Comparison of ENCODE assay signal across 15 cellular contexts in the genomic region with DNA sequence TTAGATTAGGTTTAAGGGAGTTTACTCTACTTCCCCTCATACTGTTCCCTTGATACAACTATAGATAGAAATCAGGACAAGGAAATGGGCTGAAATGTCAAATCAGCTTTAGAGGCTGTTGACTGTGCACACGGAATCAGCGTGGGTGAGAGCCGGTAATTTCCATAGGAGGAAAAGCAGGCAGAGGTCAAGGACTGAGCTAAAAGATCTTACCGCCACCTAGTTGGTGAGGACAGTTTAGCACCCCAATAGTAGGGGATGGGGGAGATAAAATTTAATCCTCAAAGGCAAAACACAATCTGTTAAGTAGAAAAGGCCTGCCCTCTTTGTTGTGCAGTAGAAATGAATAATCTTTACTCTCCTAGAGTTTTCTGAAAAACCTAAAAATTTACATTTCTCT.
DNase-seq lines count a peak whose midpoint lies in the region; ATAC-seq and TF ChIP-seq lines count a peak whose summit lies in the region.
"Had no signal": no experiment of that assay in that cellular context is flagged by ENCODE, and none has a peak within 500 bp of the region (broad histone marks: within the 10 kb centered on the region; RNA-seq: fewer than 3 reads in every experiment).

No MANE protein-coding gene starts in this region.

- H3K36me3 ChIP-seq in Caco-2 (ENCODE audit: control insufficient read depth, insufficient read depth, low read length) (no peaks in the 10 kb centered on the region), adipocyte (ENCODE audit: control insufficient read depth, insufficient read depth, low read length, severe bottlenecking) (no peaks in the 10 kb centered on the region), right lobe of liver (no peaks in the 10 kb centered on the region), spleen (no peaks in the 10 kb centered on the region)
- H3K36me3 ChIP-seq: left lung, Peyer's patch, uterus had no signal

- H3K4me1 ChIP-seq in Caco-2, result no peaks in the 10 kb centered on the region
- no peaks in the 10 kb centered on the region for H3K4me1 ChIP-seq in adipocyte (ENCODE audit: control insufficient read depth, insufficient read depth, low read length)
- no peaks in the 10 kb centered on the region for H3K4me1 ChIP-seq in right lobe of liver
- no peaks in the 10 kb centered on the region for H3K4me1 ChIP-seq in spleen
- H3K4me1 ChIP-seq: left lung, Peyer's patch, uterus had no signal

- H3K27me3 ChIP-seq in Caco-2 (replicated peaks; ENCODE audit: control insufficient read depth, insufficient read depth, low read length) (no peaks in the 10 kb centered on the region), adipocyte (replicated peaks; ENCODE audit: control insufficient read depth, insufficient read depth, low read length) (no peaks in the 10 kb centered on the region), right lobe of liver (no peaks in the 10 kb centered on the region), spleen (replicated peaks in 1 of 7) (no peaks in the 10 kb centered on the region)
- H3K27me3 ChIP-seq: left lung, Peyer's patch, uterus had no signal

- no peak overlapping the region for H3K9ac ChIP-seq in adipocyte (ENCODE audit: low read length)
- H3K9ac ChIP-seq: KMS-11 had no signal

- no TSS peak for BruUV-seq in Caco-2 (replicated peaks; lab: Mats Ljungman, UMichigan)

- CTCF ChIA-PET in Caco-2 (lab: Charles Lee), result interaction anchor here (0.6 kb wide), 1 partner anchor 1058 kb away, joined by 4 read pairs; no protein-coding TSS in a partner anchor

- H3K27ac ChIP-seq in right lobe of liver (no peak overlapping the region), spleen (no peak overlapping the region)
- H3K27ac ChIP-seq: KMS-11, left lung, Peyer's patch, uterus had no signal

- peak; percentile 28 to 33 for TF ChIP-seq CTCF in Caco-2 (IDR thresholded peaks at IDR 0.05; ENCODE audit: insufficient read depth in 1 of 2, low read depth in 1 of 2, low read length in 1 of 2, severe bottlenecking in 1 of 2, unreplicated experiment in 1 of 2)
- TF ChIP-seq CTCF in right lobe of liver (IDR thresholded peaks at IDR 0.05), result peak; percentile 33 to 48 (median 44)
- TF ChIP-seq CTCF in spleen (IDR thresholded peaks at IDR 0.05 in 8 of 11, conservative IDR thresholded peaks at IDR 0.05 in 3 of 11), result no peak

- H3K27me3 Mint-ChIP-seq in Caco-2 (ENCODE audit: insufficient read depth, unreplicated experiment), result no peaks in the 10 kb centered on the region

- H3K4me1 Mint-ChIP-seq in Caco-2 (ENCODE audit: low read depth, unreplicated experiment), result no peaks in the 10 kb centered on the region

- H3K27ac Mint-ChIP-seq in Caco-2 (ENCODE audit: unreplicated experiment), result no peak overlapping the region

- H3K4me3 ChIP-seq in Caco-2 (ENCODE audit: low read depth, low read length) (no peak overlapping the region), adipocyte (ENCODE audit: low read length) (no peak overlapping the region), right lobe of liver (no peak overlapping the region), spleen (no peak overlapping the region)
- H3K4me3 ChIP-seq: left lung, Peyer's patch, uterus had no signal

- no peaks in the 10 kb centered on the region for H3K9me3 Mint-ChIP-seq in Caco-2 (ENCODE audit: unreplicated experiment)

- TF ChIP-seq POLR2A in right lobe of liver (IDR thresholded peaks at IDR 0.05) (no peak), spleen (IDR thresholded peaks at IDR 0.05) (no peak)

- H3K9me3 ChIP-seq in Caco-2, result no peaks in the 10 kb centered on the region
- no peaks in the 10 kb centered on the region for H3K9me3 ChIP-seq in adipocyte (ENCODE audit: control insufficient read depth, low read length)
- no peaks in the 10 kb centered on the region for H3K9me3 ChIP-seq in right lobe of liver
- peaks cover 0 to 23% (median 0%) of the 10 kb centered on the region in 8 donors for H3K9me3 ChIP-seq in spleen
- H3K9me3 ChIP-seq: uterus had no signal

- intact Hi-C loops in Caco-2 (cut with micrococcal nuclease; ENCODE audit: unreplicated experiment) (loop anchor here (1.0 kb wide), 1 partner anchor 197 kb away; no protein-coding TSS in a partner anchor), right lobe of liver (cut with DNase I) (loop anchor here in 1 of 2 donors (10.0 kb wide), 1 partner anchor 198 kb away; no protein-coding TSS in a partner anchor), spleen (cut with DNase I; ENCODE audit: low total_unique reads) (no loop called here)

- peak; percentile 69 to 96 (median 86) for ATAC-seq in right lobe of liver
- ATAC-seq: esophagus mucosa, left lung had no signal

- POLR2A ChIA-PET in Caco-2 (lab: Charles Lee), result no interaction called here

- no peaks in the 10 kb centered on the region for H3K36me3 Mint-ChIP-seq in Caco-2 (ENCODE audit: insufficient read depth, unreplicated experiment)

- no peak overlapping the region for H3K4me3 Mint-ChIP-seq in Caco-2 (ENCODE audit: unreplicated experiment)

- DNase-seq in Caco-2 (peak in 1 of 2 experiments; percentile 18), LHCN-M2 (ENCODE audit: low read depth) (peak; percentile 1), adipocyte (ENCODE audit: low read depth) (peak; percentile 6), right lobe of liver (no peak), dermis blood vessel endothelial cell (no peak), T1000 (lab: John Stamatoyannopoulos, UW) (no peak), spleen (no peak), foreskin melanocyte (no peak)
- DNase-seq: activated CD4-positive, alpha-beta T cell treated with anti-CD3 and anti-CD28 coated beads for 1 hour; activated naive CD4-positive, alpha-beta T cell; left lung; Peyer's patch; uterus had no signal

- 19% methylated on average over 4 of the region's 4 CpGs for WGBS in right lobe of liver (ENCODE audit: insufficient coverage, low coverage, low lambda C conversion rate, missing lambda C conversion rate)
- WGBS in spleen, 5 donors, result 70 to 73% (median 73%) methylated on average over 4 of the region's 4 CpGs

Comparison
In these comparisons a context has a peak if more than half of its experiments do, and no peak if none do; other contexts are left out.
1. DNase-seq: peak in LHCN-M2 (single experiment) and adipocyte (single experiment); none in right lobe of liver (0 of 3), dermis blood vessel endothelial cell (single experiment), T1000 (single experiment), spleen (single experiment) and foreskin melanocyte (single experiment).
2. CTCF ChIP-seq: peak in Caco-2 (2 of 2) and right lobe of liver (4 of 4); none in spleen (0 of 11).